Comparison of ENCODE assay signal across 2 cellular contexts in genomic region chr15:74122403-74123130, GRCh38.
TF ChIP-seq lines count a peak whose summit lies in the region.

No MANE protein-coding gene starts in this region.

TF ChIP-seq in HEK293, 187 proteins besides CTCF, POLR2A, EP300 and RAD21 (continued from another document):
- TF ChIP-seq ZNF155 (tag by site-specific recombination; IDR thresholded peaks at IDR 0.05) (no peak), ZNF555 (tag by site-specific recombination; conservative IDR thresholded peaks at IDR 0.05) (no peak), HOXC10 (CRISPR knock-in tag; IDR thresholded peaks at IDR 0.05) (no peak), ZNF311 (tag by site-specific recombination; IDR thresholded peaks at IDR 0.05; ENCODE audit: borderline replicate concordance) (no peak), ZNF302 (tag by site-specific recombination; IDR thresholded peaks at IDR 0.05; ENCODE audit: low read depth) (no peak), ZNF776 (tag by site-specific recombination; IDR thresholded peaks at IDR 0.05; ENCODE audit: borderline replicate concordance) (no peak), GLIS1 (tag by site-specific recombination; IDR thresholded peaks at IDR 0.05) (peak; percentile 9; the same call in 1 of the 2 replicates)
TF ChIP-seq in HEK293: peak in this region for 1.

TF ChIP-seq in WTC11, 78 proteins besides CTCF, POLR2A, EP300 and RAD21 (continued from another document):
- TF ChIP-seq, protein P1, sequence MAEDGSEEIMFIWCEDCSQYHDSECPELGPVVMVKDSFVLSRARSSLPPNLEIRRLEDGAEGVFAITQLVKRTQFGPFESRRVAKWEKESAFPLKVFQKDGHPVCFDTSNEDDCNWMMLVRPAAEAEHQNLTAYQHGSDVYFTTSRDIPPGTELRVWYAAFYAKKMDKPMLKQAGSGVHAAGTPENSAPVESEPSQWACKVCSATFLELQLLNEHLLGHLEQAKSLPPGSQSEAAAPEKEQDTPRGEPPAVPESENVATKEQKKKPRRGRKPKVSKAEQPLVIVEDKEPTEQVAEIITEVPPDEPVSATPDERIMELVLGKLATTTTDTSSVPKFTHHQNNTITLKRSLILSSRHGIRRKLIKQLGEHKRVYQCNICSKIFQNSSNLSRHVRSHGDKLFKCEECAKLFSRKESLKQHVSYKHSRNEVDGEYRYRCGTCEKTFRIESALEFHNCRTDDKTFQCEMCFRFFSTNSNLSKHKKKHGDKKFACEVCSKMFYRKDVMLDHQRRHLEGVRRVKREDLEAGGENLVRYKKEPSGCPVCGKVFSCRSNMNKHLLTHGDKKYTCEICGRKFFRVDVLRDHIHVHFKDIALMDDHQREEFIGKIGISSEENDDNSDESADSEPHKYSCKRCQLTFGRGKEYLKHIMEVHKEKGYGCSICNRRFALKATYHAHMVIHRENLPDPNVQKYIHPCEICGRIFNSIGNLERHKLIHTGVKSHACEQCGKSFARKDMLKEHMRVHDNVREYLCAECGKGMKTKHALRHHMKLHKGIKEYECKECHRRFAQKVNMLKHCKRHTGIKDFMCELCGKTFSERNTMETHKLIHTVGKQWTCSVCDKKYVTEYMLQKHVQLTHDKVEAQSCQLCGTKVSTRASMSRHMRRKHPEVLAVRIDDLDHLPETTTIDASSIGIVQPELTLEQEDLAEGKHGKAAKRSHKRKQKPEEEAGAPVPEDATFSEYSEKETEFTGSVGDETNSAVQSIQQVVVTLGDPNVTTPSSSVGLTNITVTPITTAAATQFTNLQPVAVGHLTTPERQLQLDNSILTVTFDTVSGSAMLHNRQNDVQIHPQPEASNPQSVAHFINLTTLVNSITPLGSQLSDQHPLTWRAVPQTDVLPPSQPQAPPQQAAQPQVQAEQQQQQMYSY (CRISPR knock-in tag; IDR thresholded peaks at IDR 0.05): no peak
- TF ChIP-seq ZNF512 (CRISPR knock-in tag; IDR thresholded peaks at IDR 0.05; ENCODE audit: borderline replicate concordance): no peak
- no peak for TF ChIP-seq ERG (CRISPR knock-in tag; IDR thresholded peaks at IDR 0.05)
- no peak for TF ChIP-seq E2F1 (CRISPR knock-in tag; IDR thresholded peaks at IDR 0.05)
- TF ChIP-seq MAX (CRISPR knock-in tag; IDR thresholded peaks at IDR 0.05): no peak
- TF ChIP-seq CREB1 (CRISPR knock-in tag; IDR thresholded peaks at IDR 0.05): no peak
- no peak for TF ChIP-seq ZBTB21 (CRISPR knock-in tag; IDR thresholded peaks at IDR 0.05; ENCODE audit: borderline replicate concordance)
- TF ChIP-seq, protein P2, sequence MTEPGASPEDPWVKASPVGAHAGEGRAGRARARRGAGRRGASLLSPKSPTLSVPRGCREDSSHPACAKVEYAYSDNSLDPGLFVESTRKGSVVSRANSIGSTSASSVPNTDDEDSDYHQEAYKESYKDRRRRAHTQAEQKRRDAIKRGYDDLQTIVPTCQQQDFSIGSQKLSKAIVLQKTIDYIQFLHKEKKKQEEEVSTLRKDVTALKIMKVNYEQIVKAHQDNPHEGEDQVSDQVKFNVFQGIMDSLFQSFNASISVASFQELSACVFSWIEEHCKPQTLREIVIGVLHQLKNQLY (CRISPR knock-in tag; IDR thresholded peaks at IDR 0.05): no peak
- no peak for TF ChIP-seq GRHL2 (CRISPR knock-in tag; IDR thresholded peaks at IDR 0.05; ENCODE audit: insufficient replicate concordance, severe bottlenecking)
- no peak for TF ChIP-seq TEAD4 (CRISPR knock-in tag; IDR thresholded peaks at IDR 0.05)
- TF ChIP-seq ZNF138 (CRISPR knock-in tag; conservative IDR thresholded peaks at IDR 0.05): no peak
- TF ChIP-seq HMGA2 (CRISPR knock-in tag; IDR thresholded peaks at IDR 0.05): no peak
- no peak for TF ChIP-seq ZNF121 (CRISPR knock-in tag; IDR thresholded peaks at IDR 0.05)
- TF ChIP-seq STAT6 (CRISPR knock-in tag; conservative IDR thresholded peaks at IDR 0.05; ENCODE audit: low read depth): no peak
- TF ChIP-seq, protein P3, sequence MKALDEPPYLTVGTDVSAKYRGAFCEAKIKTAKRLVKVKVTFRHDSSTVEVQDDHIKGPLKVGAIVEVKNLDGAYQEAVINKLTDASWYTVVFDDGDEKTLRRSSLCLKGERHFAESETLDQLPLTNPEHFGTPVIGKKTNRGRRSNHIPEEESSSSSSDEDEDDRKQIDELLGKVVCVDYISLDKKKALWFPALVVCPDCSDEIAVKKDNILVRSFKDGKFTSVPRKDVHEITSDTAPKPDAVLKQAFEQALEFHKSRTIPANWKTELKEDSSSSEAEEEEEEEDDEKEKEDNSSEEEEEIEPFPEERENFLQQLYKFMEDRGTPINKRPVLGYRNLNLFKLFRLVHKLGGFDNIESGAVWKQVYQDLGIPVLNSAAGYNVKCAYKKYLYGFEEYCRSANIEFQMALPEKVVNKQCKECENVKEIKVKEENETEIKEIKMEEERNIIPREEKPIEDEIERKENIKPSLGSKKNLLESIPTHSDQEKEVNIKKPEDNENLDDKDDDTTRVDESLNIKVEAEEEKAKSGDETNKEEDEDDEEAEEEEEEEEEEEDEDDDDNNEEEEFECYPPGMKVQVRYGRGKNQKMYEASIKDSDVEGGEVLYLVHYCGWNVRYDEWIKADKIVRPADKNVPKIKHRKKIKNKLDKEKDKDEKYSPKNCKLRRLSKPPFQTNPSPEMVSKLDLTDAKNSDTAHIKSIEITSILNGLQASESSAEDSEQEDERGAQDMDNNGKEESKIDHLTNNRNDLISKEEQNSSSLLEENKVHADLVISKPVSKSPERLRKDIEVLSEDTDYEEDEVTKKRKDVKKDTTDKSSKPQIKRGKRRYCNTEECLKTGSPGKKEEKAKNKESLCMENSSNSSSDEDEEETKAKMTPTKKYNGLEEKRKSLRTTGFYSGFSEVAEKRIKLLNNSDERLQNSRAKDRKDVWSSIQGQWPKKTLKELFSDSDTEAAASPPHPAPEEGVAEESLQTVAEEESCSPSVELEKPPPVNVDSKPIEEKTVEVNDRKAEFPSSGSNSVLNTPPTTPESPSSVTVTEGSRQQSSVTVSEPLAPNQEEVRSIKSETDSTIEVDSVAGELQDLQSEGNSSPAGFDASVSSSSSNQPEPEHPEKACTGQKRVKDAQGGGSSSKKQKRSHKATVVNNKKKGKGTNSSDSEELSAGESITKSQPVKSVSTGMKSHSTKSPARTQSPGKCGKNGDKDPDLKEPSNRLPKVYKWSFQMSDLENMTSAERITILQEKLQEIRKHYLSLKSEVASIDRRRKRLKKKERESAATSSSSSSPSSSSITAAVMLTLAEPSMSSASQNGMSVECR (CRISPR knock-in tag; IDR thresholded peaks at IDR 0.05; ENCODE audit: borderline replicate concordance): no peak
